ENCODE assay signal across 13 cellular contexts in the genomic region with DNA sequence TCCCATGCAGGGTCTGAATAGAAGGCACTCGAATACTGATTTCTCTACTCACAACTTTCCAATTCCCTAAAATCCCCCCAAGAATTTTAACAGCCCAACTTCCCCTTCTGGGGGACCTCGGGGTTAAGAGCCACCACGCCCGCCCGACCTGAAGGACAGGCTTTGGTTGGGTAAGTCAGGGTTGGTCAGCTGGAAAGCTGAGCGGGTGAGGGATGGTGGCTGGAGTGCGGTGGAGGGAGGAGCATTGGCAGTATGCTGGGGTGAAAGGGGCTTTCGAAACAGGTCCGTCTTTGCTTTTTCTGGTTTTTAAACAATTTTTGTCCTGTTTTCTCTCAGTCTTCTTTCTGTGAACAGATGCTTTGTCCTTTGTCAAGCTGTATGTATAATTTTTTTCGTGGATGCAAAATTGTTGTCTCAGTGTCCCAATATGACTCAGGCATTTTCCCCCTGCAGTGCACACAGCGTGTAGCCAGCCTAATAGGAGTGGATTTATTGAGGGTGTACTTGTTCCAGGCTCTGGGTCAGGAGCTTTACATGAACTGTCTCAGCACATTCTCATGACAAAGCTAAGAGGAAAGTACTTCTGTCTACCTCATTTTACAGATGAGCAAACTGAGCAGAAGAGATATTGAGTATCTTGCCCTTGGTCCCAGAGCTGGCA. TPM values are rescaled to one million over a fixed set of nuclear protein-coding genes. Genes with fewer than 3 reads are reported as not detected.
DNase-seq lines count a peak whose midpoint lies in the region; ATAC-seq and TF ChIP-seq lines count a peak whose summit lies in the region.
"Had no signal": no experiment of that assay in that cellular context is flagged by ENCODE, and none has a peak within 500 bp of the region (broad histone marks: within the 10 kb centered on the region; RNA-seq: fewer than 3 reads in every experiment).

No MANE protein-coding gene starts in this region.

- ATAC-seq in activated CD4-positive, alpha-beta T cell treated with anti-CD3 and anti-CD28 coated beads for 36 hours, result no peak
- peak; percentile 32 for ATAC-seq in GM21717 (IDR thresholded peaks at IDR 0.05; ENCODE audit: unreplicated experiment)
- peak; percentile 66 for ATAC-seq in activated B cell treated with CpG ODN at 0.5 μM for 24 hours (ENCODE audit: low read depth)
- no peak for ATAC-seq in GM19328 (IDR thresholded peaks at IDR 0.05; ENCODE audit: unreplicated experiment)

- intact Hi-C loops in activated CD4-positive, alpha-beta T cell treated with anti-CD3 and anti-CD28 coated beads for 36 hours (cut with DNase I, micrococcal nuclease), result loop anchor here in 1 of 2 experiments (5.0 kb wide), 1 partner anchor 1021 kb away; no protein-coding TSS in a partner anchor
- intact Hi-C loops in activated B cell treated with CpG ODN at 0.5 μM for 24 hours (cut with micrococcal nuclease), result loop anchor here (1.0 to 2.0 kb wide), 3 partner anchors 9 to 17 kb away; no protein-coding TSS in a partner anchor

- H3K36me3 Mint-ChIP-seq in activated CD4-positive, alpha-beta T cell treated with anti-CD3 and anti-CD28 coated beads for 36 hours (ENCODE audit: low read depth), result peaks cover 11% of the 10 kb centered on the region
- peaks cover 2% of the 10 kb centered on the region for H3K36me3 Mint-ChIP-seq in activated B cell treated with CpG ODN at 0.5 μM for 24 hours (ENCODE audit: low read depth)
- peaks cover 3% of the 10 kb centered on the region for H3K36me3 Mint-ChIP-seq in osteocyte (ENCODE audit: unreplicated experiment)

- H3K4me3 Mint-ChIP-seq in activated CD4-positive, alpha-beta T cell treated with anti-CD3 and anti-CD28 coated beads for 36 hours, result no peak overlapping the region
- H3K4me3 Mint-ChIP-seq in activated B cell treated with CpG ODN at 0.5 μM for 24 hours (peak overlapping the region; percentile 63), osteocyte (ENCODE audit: unreplicated experiment) (no peak overlapping the region)

- DNase-seq in activated CD4-positive, alpha-beta T cell treated with anti-CD3 and anti-CD28 coated beads for 36 hours, result no peak
- no peak for DNase-seq in activated CD4-positive, alpha-beta T cell treated with anti-CD3 and anti-CD28 coated beads for 48 hours
- DNase-seq in activated B cell treated with CpG ODN at 0.5 μM for 24 hours, result no peak
- DNase-seq in osteocyte (ENCODE audit: extremely low spot score, unreplicated experiment), result no peak
- no peak for DNase-seq in NCI-H1105 treated with DMSO at 0.1 percent for 48 hours (lab: John Stamatoyannopoulos, UW)
- no peak for DNase-seq in COLO829 (ENCODE audit: low spot score)
- DNase-seq: activated CD4-positive, alpha-beta T cell treated with anti-CD3 and anti-CD28 coated beads, Interleukin-2, amount 50 U/mL, for 4 hours; anterior cingulate cortex; DMS79; KBM-7; NCI-H2029 treated with DMSO at 0.1 percent for 48 hours had no signal

- no peaks in the 10 kb centered on the region for H3K27me3 Mint-ChIP-seq in activated CD4-positive, alpha-beta T cell treated with anti-CD3 and anti-CD28 coated beads for 36 hours
- no peaks in the 10 kb centered on the region for H3K27me3 Mint-ChIP-seq in activated B cell treated with CpG ODN at 0.5 μM for 24 hours
- H3K27me3 Mint-ChIP-seq in osteocyte (ENCODE audit: unreplicated experiment), result no peaks in the 10 kb centered on the region

- peaks cover 98% of the 10 kb centered on the region for H3K4me1 Mint-ChIP-seq in activated CD4-positive, alpha-beta T cell treated with anti-CD3 and anti-CD28 coated beads for 36 hours
- H3K4me1 Mint-ChIP-seq in activated B cell treated with CpG ODN at 0.5 μM for 24 hours, result peaks cover 96% of the 10 kb centered on the region
- peaks cover 75% of the 10 kb centered on the region for H3K4me1 Mint-ChIP-seq in osteocyte (ENCODE audit: unreplicated experiment)

- no peak for TF ChIP-seq CTCF in activated B cell treated with CpG ODN at 0.5 μM for 24 hours (IDR thresholded peaks at IDR 0.05)
- TF ChIP-seq CTCF in osteocyte (IDR thresholded peaks at IDR 0.05), result no peak

- CTCF ChIA-PET in activated CD4-positive, alpha-beta T cell treated with anti-CD3 and anti-CD28 coated beads for 36 hours (lab: Charles Lee), result interaction anchor here (0.6 kb wide), 1 partner anchor 47 kb away, joined by 3 read pairs; no protein-coding TSS in a partner anchor
- CTCF ChIA-PET in activated B cell treated with CpG ODN at 0.5 μM for 24 hours (lab: Charles Lee), result no interaction called here

- no peaks in the 10 kb centered on the region for H3K9me3 Mint-ChIP-seq in activated CD4-positive, alpha-beta T cell treated with anti-CD3 and anti-CD28 coated beads for 36 hours (ENCODE audit: low read depth)
- no peaks in the 10 kb centered on the region for H3K9me3 Mint-ChIP-seq in activated B cell treated with CpG ODN at 0.5 μM for 24 hours
- H3K9me3 Mint-ChIP-seq in osteocyte (ENCODE audit: unreplicated experiment), result no peaks in the 10 kb centered on the region

- peak overlapping the region; percentile 55 for H3K27ac Mint-ChIP-seq in activated CD4-positive, alpha-beta T cell treated with anti-CD3 and anti-CD28 coated beads for 36 hours
- H3K27ac Mint-ChIP-seq in activated B cell treated with CpG ODN at 0.5 μM for 24 hours (peak overlapping the region; percentile 83), osteocyte (ENCODE audit: unreplicated experiment) (peak overlapping the region; percentile 55)

- POLR2A ChIA-PET in activated CD4-positive, alpha-beta T cell treated with anti-CD3 and anti-CD28 coated beads for 36 hours (lab: Charles Lee), result no interaction called here
- POLR2A ChIA-PET in activated B cell treated with CpG ODN at 0.5 μM for 24 hours (lab: Charles Lee), result interaction anchor here (1.1 kb wide), 1 partner anchor 11 kb away, joined by 6 read pairs; no protein-coding TSS in a partner anchor

RNA-seq across cellular contexts. Expression of gene STK24, which starts 50.9 kb away (rescaled TPM):
- 100 to 1,000 TPM; 146 to 173 TPM for total RNA-seq in activated CD4-positive, alpha-beta T cell treated with anti-CD3 and anti-CD28 coated beads for 36 hours
- total RNA-seq in activated B cell treated with CpG ODN at 0.5 μM for 24 hours (74.8 and 84.8 TPM in 2 replicates), osteocyte (139 and 142 TPM in 2 replicates)

Comparison
In these comparisons a context has a peak if more than half of its experiments do, and no peak if none do; other contexts are left out.
1. ATAC-seq: peak in GM21717 (single experiment) and activated B cell treated with CpG ODN at 0.5 μM for 24 hours (single experiment); none in activated CD4-positive, alpha-beta T cell treated with anti-CD3 and anti-CD28 coated beads for 36 hours (single experiment) and GM19328 (single experiment).
2. Peak in every context shown above with its lines, with median percentiles within 50 percentile points of each other: H3K27ac Mint-ChIP-seq.